ENCODE assay signal across 22 cellular contexts in the genomic region with DNA sequence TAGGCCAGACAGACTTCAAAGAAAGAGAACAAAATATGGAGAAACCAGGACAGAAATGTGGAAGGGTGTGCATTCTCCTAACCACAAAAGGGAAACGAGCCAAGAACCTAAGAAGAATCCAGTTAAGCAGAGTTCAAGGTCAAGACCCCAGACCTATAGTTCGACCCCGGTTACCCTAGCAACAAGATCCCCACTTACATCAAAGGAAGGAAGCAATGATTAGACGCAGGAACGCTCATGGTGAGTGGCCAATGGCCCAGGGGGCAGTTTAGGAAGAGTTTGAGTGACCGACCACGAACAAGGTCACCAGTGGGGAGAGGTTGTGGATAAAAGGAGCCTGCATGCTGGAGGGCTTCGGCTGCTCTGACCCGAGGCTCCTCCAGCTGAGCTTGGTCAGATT. TPM values are rescaled to one million over a fixed set of nuclear protein-coding genes. Genes with fewer than 3 reads are reported as not detected.
DNase-seq lines count a peak whose midpoint lies in the region; ATAC-seq and TF ChIP-seq lines count a peak whose summit lies in the region.
"Had no signal": no experiment of that assay in that cellular context is flagged by ENCODE, and none has a peak within 500 bp of the region (broad histone marks: within the 10 kb centered on the region; RNA-seq: fewer than 3 reads in every experiment).

No MANE protein-coding gene starts in this region.

- H3K18ac ChIP-seq in neuronal stem cell (ENCODE audit: low read length) = peak overlapping the region; percentile 48

- no peak for TF ChIP-seq CTCF in sigmoid colon (IDR thresholded peaks at IDR 0.05)

- no peaks in the 10 kb centered on the region for H3K79me1 ChIP-seq in neuronal stem cell (ENCODE audit: low read depth, low read length)

- H3K23ac ChIP-seq in neuronal stem cell (ENCODE audit: low read depth, low read length, poor library complexity) = no peak overlapping the region

- no CpG with 5 or more reads among the region's 9 CpGs for WGBS in neuronal stem cell (ENCODE audit: extremely low coverage in 2 of 2, insufficient read length in 2 of 2, insufficient replicate concordance in 1 of 2), 2 donors
- WGBS in sigmoid colon, 2 donors = 68 to 74% methylated on average over 9 of the region's 9 CpGs

- no peak overlapping the region for H3K4me3 Mint-ChIP-seq in activated T-cell treated with anti-CD3 and anti-CD28 coated beads, Interleukin-2, amount 50 U/mL, for 72 hours
- H3K4me3 Mint-ChIP-seq in activated T-cell treated with anti-CD3 and anti-CD28 coated beads, Interleukin-2, amount 50 U/mL, for 4 hours = no peak overlapping the region
- H3K4me3 Mint-ChIP-seq in activated T-helper 1 cell treated with anti-CD3 and anti-CD28 coated beads, Interleukin-12 subunit alpha, Interleukin-12 subunit beta, Interleukin-2, Interleukin-4 antibody, amounts not matched to agents 30 ng/mL and 10 ng/mL and 1 ng/mL, durations not matched to agents 14 hours and 24 hours and 36 hours = no peak overlapping the region
- H3K4me3 Mint-ChIP-seq: CD4-positive, alpha-beta memory T cell; HFFc6 had no signal

- H2AFZ ChIP-seq in neuronal stem cell (ENCODE audit: low read length) = no peak overlapping the region

- intact Hi-C loops in activated T-helper 1 cell treated with anti-CD3 and anti-CD28 coated beads, Interleukin-12 subunit alpha, Interleukin-12 subunit beta, Interleukin-2, Interleukin-4 antibody, amounts not matched to agents 30 ng/mL and 10 ng/mL and 1 ng/mL, durations not matched to agents 14 hours and 24 hours and 36 hours (cut with micrococcal nuclease) = no loop called here
- intact Hi-C loops in sigmoid colon (cut with DNase I) = no loop called here

- peak overlapping the region; percentile 62 for H3K27ac Mint-ChIP-seq in activated T-cell treated with anti-CD3 and anti-CD28 coated beads, Interleukin-2, amount 50 U/mL, for 72 hours
- peak overlapping the region; percentile 4 for H3K27ac Mint-ChIP-seq in activated T-helper 1 cell treated with anti-CD3 and anti-CD28 coated beads, Interleukin-12 subunit alpha, Interleukin-12 subunit beta, Interleukin-2, Interleukin-4 antibody, amounts not matched to agents 30 ng/mL and 10 ng/mL and 1 ng/mL, durations not matched to agents 14 hours and 24 hours and 36 hours
- H3K27ac Mint-ChIP-seq: CD4-positive, alpha-beta memory T cell; HFFc6 had no signal

- no peaks in the 10 kb centered on the region for H3K27me3 Mint-ChIP-seq in activated T-cell treated with anti-CD3 and anti-CD28 coated beads, Interleukin-2, amount 50 U/mL, for 72 hours (ENCODE audit: low read depth)
- no peaks in the 10 kb centered on the region for H3K27me3 Mint-ChIP-seq in activated T-cell treated with anti-CD3 and anti-CD28 coated beads, Interleukin-2, amount 50 U/mL, for 4 hours (ENCODE audit: low read depth)
- H3K27me3 Mint-ChIP-seq in activated T-helper 1 cell treated with anti-CD3 and anti-CD28 coated beads, Interleukin-12 subunit alpha, Interleukin-12 subunit beta, Interleukin-2, Interleukin-4 antibody, amounts not matched to agents 30 ng/mL and 10 ng/mL and 1 ng/mL, durations not matched to agents 14 hours and 24 hours and 36 hours (ENCODE audit: insufficient read depth) = peaks cover 1% of the 10 kb centered on the region
- H3K27me3 Mint-ChIP-seq: CD4-positive, alpha-beta memory T cell had no signal

- peaks cover 11 to 25% of the 10 kb centered on the region in 2 donors for H3K36me3 Mint-ChIP-seq in activated T-cell treated with anti-CD3 and anti-CD28 coated beads, Interleukin-2, amount 50 U/mL, for 72 hours (ENCODE audit: insufficient read depth in 2 of 2)
- peaks cover 22% of the 10 kb centered on the region for H3K36me3 Mint-ChIP-seq in activated T-cell treated with anti-CD3 and anti-CD28 coated beads, Interleukin-2, amount 50 U/mL, for 4 hours (ENCODE audit: insufficient read depth)
- peaks cover 27% of the 10 kb centered on the region for H3K36me3 Mint-ChIP-seq in activated T-helper 1 cell treated with anti-CD3 and anti-CD28 coated beads, Interleukin-12 subunit alpha, Interleukin-12 subunit beta, Interleukin-2, Interleukin-4 antibody, amounts not matched to agents 30 ng/mL and 10 ng/mL and 1 ng/mL, durations not matched to agents 14 hours and 24 hours and 36 hours (ENCODE audit: low read depth)

- no peak overlapping the region for H2BK12ac ChIP-seq in neuronal stem cell (ENCODE audit: low read length)

- no peak for ATAC-seq in activated T-cell treated with anti-CD3 and anti-CD28 coated beads, Interleukin-2, amount 50 U/mL, for 72 hours (replicated peaks in 1 of 2)
- ATAC-seq in activated T-cell treated with anti-CD3 and anti-CD28 coated beads, Interleukin-2, amount 50 U/mL, for 4 hours = no peak
- ATAC-seq in HG03439 (IDR thresholded peaks at IDR 0.05; ENCODE audit: unreplicated experiment) = no peak
- ATAC-seq: A549 had no signal

- no peak for TF ChIP-seq POLR2A in sigmoid colon (IDR thresholded peaks at IDR 0.05)

- no peak overlapping the region for H4K91ac ChIP-seq in neuronal stem cell (ENCODE audit: low read depth, low read length, poor library complexity)

- H3K9me3 Mint-ChIP-seq in activated T-cell treated with anti-CD3 and anti-CD28 coated beads, Interleukin-2, amount 50 U/mL, for 72 hours = peaks cover 4 to 11% of the 10 kb centered on the region in 2 donors
- peaks cover 10% of the 10 kb centered on the region for H3K9me3 Mint-ChIP-seq in activated T-cell treated with anti-CD3 and anti-CD28 coated beads, Interleukin-2, amount 50 U/mL, for 4 hours
- no peaks in the 10 kb centered on the region for H3K9me3 Mint-ChIP-seq in activated T-helper 1 cell treated with anti-CD3 and anti-CD28 coated beads, Interleukin-12 subunit alpha, Interleukin-12 subunit beta, Interleukin-2, Interleukin-4 antibody, amounts not matched to agents 30 ng/mL and 10 ng/mL and 1 ng/mL, durations not matched to agents 14 hours and 24 hours and 36 hours

- H2BK5ac ChIP-seq in neuronal stem cell (ENCODE audit: low read length) = no peak overlapping the region

- H2BK15ac ChIP-seq in neuronal stem cell (ENCODE audit: low read length) = no peak overlapping the region

- no peak overlapping the region for H3K4ac ChIP-seq in neuronal stem cell (ENCODE audit: low read length)

- no peak overlapping the region for H2AK5ac ChIP-seq in neuronal stem cell (ENCODE audit: low read depth, low read length)

- H2BK120ac ChIP-seq in neuronal stem cell (ENCODE audit: low read depth, low read length) = no peak overlapping the region

- H3K14ac ChIP-seq in neuronal stem cell (ENCODE audit: low read length) = no peak overlapping the region

- DNase-seq in activated T-cell treated with anti-CD3 and anti-CD28 coated beads, Interleukin-2, amount 50 U/mL, for 72 hours = no peak
- no peak for DNase-seq in activated T-cell treated with anti-CD3 and anti-CD28 coated beads, Interleukin-2, amount 50 U/mL, for 4 hours
- no peak for DNase-seq in activated T-helper 1 cell treated with anti-CD3 and anti-CD28 coated beads, Interleukin-12 subunit alpha, Interleukin-12 subunit beta, Interleukin-2, Interleukin-4 antibody, amounts not matched to agents 30 ng/mL and 10 ng/mL and 1 ng/mL, durations not matched to agents 14 hours and 24 hours and 36 hours (ENCODE audit: low spot score)
- DNase-seq in neuronal stem cell (ENCODE audit: low spot score) = no peak
- no peak for DNase-seq in sigmoid colon
- DNase-seq: 8988T; ACHN; AML-193; C1 segment of cervical spinal cord; Calu3; CD4-positive, alpha-beta memory T cell; COR-L47; DMS53; DMS79 treated with DMSO at 0.1 percent for 48 hours; GF-D8; GOT3; HFFc6 had no signal

- H3K4me2 ChIP-seq in neuronal stem cell (ENCODE audit: insufficient read depth, low read length, poor library complexity, severe bottlenecking) = no peak overlapping the region
- H3K4me2 ChIP-seq: A549 had no signal

- no peak overlapping the region for H4K8ac ChIP-seq in neuronal stem cell (ENCODE audit: low read depth, low read length)

- H3K27ac ChIP-seq in neuronal stem cell (replicated peaks; ENCODE audit: low read length) = no peak overlapping the region
- H3K27ac ChIP-seq in sigmoid colon = no peak overlapping the region
- H3K27ac ChIP-seq: A549 had no signal

- H3K9me3 ChIP-seq in neuronal stem cell (replicated peaks in 1 of 2; ENCODE audit: control insufficient read depth in 2 of 2, insufficient read depth in 1 of 2, low read depth in 1 of 2, low read length in 2 of 2) = peaks cover 0 to 3% of the 10 kb centered on the region in 2 donors
- H3K9me3 ChIP-seq in sigmoid colon = peaks cover 0 to 5% (median 0%) of the 10 kb centered on the region in 4 donors

- peaks cover 1 to 2% of the 10 kb centered on the region in 2 donors for H3K4me1 ChIP-seq in neuronal stem cell (ENCODE audit: control insufficient read depth in 2 of 2, insufficient read depth in 1 of 2, low read depth in 1 of 2, low read length in 2 of 2)
- no peaks in the 10 kb centered on the region for H3K4me1 ChIP-seq in sigmoid colon
- H3K4me1 ChIP-seq: A549, HAP-1 had no signal

- H3K36me3 ChIP-seq in neuronal stem cell (replicated peaks in 1 of 2; ENCODE audit: control insufficient read depth in 2 of 2, insufficient read depth in 2 of 2, low read length in 2 of 2) (no peaks in the 10 kb centered on the region), sigmoid colon (no peaks in the 10 kb centered on the region)
- H3K36me3 ChIP-seq: HAP-1 had no signal

- no peaks in the 10 kb centered on the region for H3K4me1 Mint-ChIP-seq in activated T-cell treated with anti-CD3 and anti-CD28 coated beads, Interleukin-2, amount 50 U/mL, for 72 hours (ENCODE audit: low read depth)
- H3K4me1 Mint-ChIP-seq in activated T-cell treated with anti-CD3 and anti-CD28 coated beads, Interleukin-2, amount 50 U/mL, for 4 hours (ENCODE audit: low read depth) = no peaks in the 10 kb centered on the region
- H3K4me1 Mint-ChIP-seq in activated T-helper 1 cell treated with anti-CD3 and anti-CD28 coated beads, Interleukin-12 subunit alpha, Interleukin-12 subunit beta, Interleukin-2, Interleukin-4 antibody, amounts not matched to agents 30 ng/mL and 10 ng/mL and 1 ng/mL, durations not matched to agents 14 hours and 24 hours and 36 hours (ENCODE audit: low read depth) = no peaks in the 10 kb centered on the region

- no peak for TF ChIP-seq EP300 in sigmoid colon (IDR thresholded peaks at IDR 0.05)

- peak overlapping the region in 1 of 2 donors; percentile 5 for H3K4me3 ChIP-seq in neuronal stem cell (ENCODE audit: low read length in 2 of 2)
- H3K4me3 ChIP-seq in sigmoid colon = no peak overlapping the region
- H3K4me3 ChIP-seq: A549, HAP-1 had no signal

- H3K9ac ChIP-seq in neuronal stem cell (ENCODE audit: low read depth, low read length, poor library complexity) = no peak overlapping the region

- no peaks in the 10 kb centered on the region for H3K27me3 ChIP-seq in neuronal stem cell (ENCODE audit: control insufficient read depth in 3 of 3, insufficient read depth in 3 of 3, low read depth in 1 of 3, low read length in 3 of 3)
- peaks cover 0 to 3% (median 0%) of the 10 kb centered on the region in 3 donors for H3K27me3 ChIP-seq in sigmoid colon

RNA-seq across cellular contexts. Expression of a gene that starts 36.2 kb away (rescaled TPM):
- 100 to 1,000 TPM in 1 of 2 donors, 10 to 100 TPM in 1; 80.2 to 139 TPM for total RNA-seq in activated T-cell treated with anti-CD3 and anti-CD28 coated beads, Interleukin-2, amount 50 U/mL, for 72 hours
- total RNA-seq in activated T-cell treated with anti-CD3 and anti-CD28 coated beads, Interleukin-2, amount 50 U/mL, for 4 hours = 10 to 100 TPM; 27.8 to 36.0 (median 34.9) TPM
- 113 and 119 TPM in 2 replicates for total RNA-seq in activated T-helper 1 cell treated with anti-CD3 and anti-CD28 coated beads, Interleukin-12 subunit alpha, Interleukin-12 subunit beta, Interleukin-2, Interleukin-4 antibody, amounts not matched to agents 30 ng/mL and 10 ng/mL and 1 ng/mL, durations not matched to agents 14 hours and 24 hours and 36 hours
- polyA plus RNA-seq in neuronal stem cell (2013, experiment 1 of 2) = 0.01 TPM
- not detected for polyA plus RNA-seq in neuronal stem cell (2013, experiment 2 of 2)
- 1 to 10 TPM; 2.0 to 5.7 (median 2.9) TPM for total RNA-seq in sigmoid colon
- polyA plus RNA-seq in sigmoid colon = 10 to 100 TPM in 1 of 3 donors, 1 to 10 TPM in 2; 3.9 to 28.8 (median 6.0) TPM
- total RNA-seq: G401 had no signal

RNA-seq across cellular contexts. Expression of a gene that starts 42.0 kb away (rescaled TPM):
- total RNA-seq in activated T-cell treated with anti-CD3 and anti-CD28 coated beads, Interleukin-2, amount 50 U/mL, for 72 hours = 10 to 100 TPM; 17.6 to 18.0 TPM
- 1 to 10 TPM; 5.0 to 7.7 (median 5.2) TPM for total RNA-seq in activated T-cell treated with anti-CD3 and anti-CD28 coated beads, Interleukin-2, amount 50 U/mL, for 4 hours
- total RNA-seq in activated T-helper 1 cell treated with anti-CD3 and anti-CD28 coated beads, Interleukin-12 subunit alpha, Interleukin-12 subunit beta, Interleukin-2, Interleukin-4 antibody, amounts not matched to agents 30 ng/mL and 10 ng/mL and 1 ng/mL, durations not matched to agents 14 hours and 24 hours and 36 hours = 0.29 TPM in 2 replicates
- polyA plus RNA-seq in neuronal stem cell (2013, experiment 1 of 2) = 8.5 TPM
- 8.4 TPM for polyA plus RNA-seq in neuronal stem cell (2013, experiment 2 of 2)
- total RNA-seq in sigmoid colon = 1 to 10 TPM; 2.8 to 8.0 (median 3.4) TPM
- 10 to 100 TPM in 1 of 3 donors, 1 to 10 TPM in 2; 1.2 to 15.8 (median 3.0) TPM for polyA plus RNA-seq in sigmoid colon
- total RNA-seq: Calu3, HFFc6 had no signal
- polyA plus RNA-seq: BJ had no signal

Comparison
In these comparisons a context has a peak if more than half of its experiments do, and no peak if none do; other contexts are left out.
1. RNA of a gene that starts 36.2 kb away (total RNA-seq): 80.2 to 139 TPM in activated T-cell treated with anti-CD3 and anti-CD28 coated beads, Interleukin-2, amount 50 U/mL, for 72 hours, 113 to 119 TPM in activated T-helper 1 cell treated with anti-CD3 and anti-CD28 coated beads, Interleukin-12 subunit alpha, Interleukin-12 subunit beta, Interleukin-2, Interleukin-4 antibody, amounts not matched to agents 30 ng/mL and 10 ng/mL and 1 ng/mL, durations not matched to agents 14 hours and 24 hours and 36 hours and 27.8 to 36.0 TPM in activated T-cell treated with anti-CD3 and anti-CD28 coated beads, Interleukin-2, amount 50 U/mL, for 4 hours; 2.0 to 5.7 TPM in sigmoid colon; every median in the first group is over 4 times any median in the second.